ENCODE assay signal across 14 cellular contexts in the genomic region with DNA sequence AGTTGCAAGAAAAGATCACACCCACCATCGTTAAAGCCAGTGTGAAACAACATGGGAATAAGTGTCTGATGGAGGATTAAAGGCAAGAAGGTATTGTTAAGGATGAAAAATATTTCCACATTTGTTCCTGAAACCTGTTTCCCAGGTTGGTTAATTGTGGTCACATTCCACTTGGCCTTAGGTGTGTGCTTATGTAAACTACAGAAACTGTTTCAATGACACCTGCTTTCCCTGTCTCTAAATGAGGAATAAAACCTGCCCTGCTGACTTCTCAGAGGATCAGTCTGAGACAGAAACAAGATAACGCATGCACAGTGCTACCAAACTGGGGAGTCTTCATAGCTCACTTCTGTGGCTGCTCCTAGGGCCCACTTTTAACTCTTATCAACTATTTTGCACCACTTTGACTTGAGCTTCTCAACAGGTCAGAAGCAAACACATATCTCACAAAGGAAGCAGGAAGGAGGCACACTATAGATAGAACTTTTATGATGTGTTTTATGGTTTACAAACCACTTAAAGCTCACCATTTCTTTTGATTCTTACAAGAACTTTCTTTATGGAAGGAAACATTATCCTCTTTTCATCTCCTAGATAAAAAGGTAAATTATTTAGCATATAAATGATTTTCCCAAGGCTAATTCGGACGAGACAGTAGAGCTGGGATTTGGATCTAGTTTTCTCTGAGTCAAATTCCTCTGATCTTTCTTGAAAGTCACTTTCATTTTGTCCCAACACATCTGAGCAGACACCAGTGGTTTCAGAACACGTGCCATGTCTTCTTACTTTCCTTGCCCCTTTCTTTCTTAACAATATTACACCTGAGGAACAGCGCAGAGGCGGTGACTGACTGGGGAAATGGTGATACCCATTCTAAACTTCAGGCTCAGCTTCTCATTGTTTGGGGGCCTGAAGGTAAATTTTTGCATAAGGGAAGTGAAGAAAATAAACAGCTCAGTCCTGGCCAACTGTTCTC. TPM values are rescaled to one million over a fixed set of nuclear protein-coding genes. Genes with fewer than 3 reads are reported as not detected.
A peak's percentile ranks its signal among the peaks of the same experiment; 100 is the strongest.
DNase-seq lines count a peak whose midpoint lies in the region; ATAC-seq and TF ChIP-seq lines count a peak whose summit lies in the region.
"Had no signal": no experiment of that assay in that cellular context is flagged by ENCODE, and none has a peak within 500 bp of the region (broad histone marks: within the 10 kb centered on the region; RNA-seq: fewer than 3 reads in every experiment).

No MANE protein-coding gene starts in this region.

- H3K9ac ChIP-seq in PC-3 (ENCODE audit: low read length): no peak overlapping the region
- H3K9ac ChIP-seq: BLaER1 treated with 17β-estradiol and CSF1 and Interleukin-3, amounts not matched to agents 10 nM and 100 nM had no signal

- H3K79me2 ChIP-seq in PC-3 (ENCODE audit: low read length): no peaks in the 10 kb centered on the region

- intact Hi-C loops in PC-3 (cut with micrococcal nuclease): no loop called here
- intact Hi-C loops in upper lobe of right lung (cut with DNase I): no loop called here
- intact Hi-C loops in natural killer cell (cut with micrococcal nuclease): no loop called here

- CTCF ChIA-PET in PC-3 (lab: Charles Lee): interaction anchor here (0.7 kb wide), 1 partner anchor 26 kb away, joined by 3 read pairs; no protein-coding TSS in a partner anchor

- H3K27me3 ChIP-seq in PC-3 (ENCODE audit: low read length) (peaks cover under 1% of the 10 kb centered on the region; the same call in 1 of the 2 replicates), foreskin keratinocyte (no peaks in the 10 kb centered on the region), upper lobe of right lung (no peaks in the 10 kb centered on the region)
- H3K27me3 ChIP-seq: BLaER1 treated with 17β-estradiol and CSF1 and Interleukin-3, amounts not matched to agents 10 nM and 100 nM; SJCRH30 had no signal

- H3K4me1 ChIP-seq in PC-3 (ENCODE audit: insufficient read depth, low read length) (0 out of 2 replicates have a peak, but pooled peaks cover 6% of the 10 kb centered on the region), foreskin keratinocyte (no peaks in the 10 kb centered on the region), upper lobe of right lung (no peaks in the 10 kb centered on the region)
- H3K4me1 ChIP-seq: BLaER1 treated with 17β-estradiol and CSF1 and Interleukin-3, amounts not matched to agents 10 nM and 100 nM; SJCRH30 had no signal

- no peak for ATAC-seq in stimulated activated naive CD8-positive, alpha-beta T cell treated with anti-CD3 and anti-CD28 coated beads, Interleukin-15, Interleukin-2, amounts not matched to agents 100 U/mL and 50 U/mL, for 24 hours
- ATAC-seq in PC-3: peak; percentile 40; the same call in 1 of the 2 replicates
- peak; percentile 56 for ATAC-seq in foreskin keratinocyte
- peak; percentile 87 for ATAC-seq in upper lobe of right lung
- ATAC-seq in natural killer cell: no peak
- no peak for ATAC-seq in HG02840 (IDR thresholded peaks at IDR 0.05; ENCODE audit: low FRiP score, unreplicated experiment)
- ATAC-seq: K562 had no signal

- H3K27ac Mint-ChIP-seq in stimulated activated naive CD8-positive, alpha-beta T cell treated with anti-CD3 and anti-CD28 coated beads, Interleukin-15, Interleukin-2, amounts not matched to agents 100 ng/mL and 50 ng/mL, for 24 hours: peak overlapping the region; percentile 7
- H3K27ac Mint-ChIP-seq in natural killer cell: no peak overlapping the region

- H3K9me3 Mint-ChIP-seq in stimulated activated naive CD8-positive, alpha-beta T cell treated with anti-CD3 and anti-CD28 coated beads, Interleukin-15, Interleukin-2, amounts not matched to agents 100 ng/mL and 50 ng/mL, for 24 hours: peaks cover 13% of the 10 kb centered on the region
- no peaks in the 10 kb centered on the region for H3K9me3 Mint-ChIP-seq in natural killer cell

- no peak for DNase-seq in stimulated activated naive CD8-positive, alpha-beta T cell treated with anti-CD3 and anti-CD28 coated beads, Interleukin-15, Interleukin-2, amounts not matched to agents 100 U/mL and 50 U/mL, for 24 hours
- peak; percentile 22 for DNase-seq in PC-3
- peak; percentile 58 to 61 for DNase-seq in foreskin keratinocyte
- no peak for DNase-seq in upper lobe of right lung
- DNase-seq in stimulated activated CD4-positive, alpha-beta T cell treated with anti-CD3 and anti-CD28 coated beads, Interleukin-4, amount 100 ng/mL, for 1 hour: no peak
- no peak for DNase-seq in natural killer cell
- DNase-seq: NCI-H446, right cardiac atrium, SJCRH30, substantia nigra had no signal

- no peaks in the 10 kb centered on the region for H4K20me1 ChIP-seq in PC-3 (ENCODE audit: low read length)
- H4K20me1 ChIP-seq: BLaER1 treated with 17β-estradiol and CSF1 and Interleukin-3, amounts not matched to agents 10 nM and 100 nM had no signal

- POLR2A ChIA-PET in PC-3 (lab: Charles Lee; ENCODE audit: unreplicated experiment): no interaction called here

- H3K4me2 ChIP-seq in PC-3 (ENCODE audit: low read length): no peak overlapping the region
- H3K4me2 ChIP-seq: BLaER1 treated with 17β-estradiol and CSF1 and Interleukin-3, amounts not matched to agents 10 nM and 100 nM had no signal

- H3K27ac ChIP-seq in PC-3 (ENCODE audit: low read length) (no peak overlapping the region), foreskin keratinocyte (no peak overlapping the region), upper lobe of right lung (peak overlapping the region; percentile 63)
- H3K27ac ChIP-seq: BLaER1 treated with 17β-estradiol and CSF1 and Interleukin-3, amounts not matched to agents 10 nM and 100 nM; SJCRH30 had no signal

- TF ChIP-seq CTCF in PC-3 (conservative IDR thresholded peaks at IDR 0.05; ENCODE audit: low read depth, low read length): no peak
- TF ChIP-seq CTCF in foreskin keratinocyte (conservative IDR thresholded peaks at IDR 0.05): no peak
- no peak for TF ChIP-seq CTCF in upper lobe of right lung (IDR thresholded peaks at IDR 0.05)
- TF ChIP-seq CTCF in natural killer cell (IDR thresholded peaks at IDR 0.05): no peak

- no peaks in the 10 kb centered on the region for H3F3A ChIP-seq in PC-3 (ENCODE audit: low read length, unreplicated experiment)

- H3K27me3 Mint-ChIP-seq in stimulated activated naive CD8-positive, alpha-beta T cell treated with anti-CD3 and anti-CD28 coated beads, Interleukin-15, Interleukin-2, amounts not matched to agents 100 ng/mL and 50 ng/mL, for 24 hours: peaks cover 3% of the 10 kb centered on the region
- peaks cover 0 to 10% of the 10 kb centered on the region in 2 donors for H3K27me3 Mint-ChIP-seq in natural killer cell (ENCODE audit: low read depth in 2 of 2)

- H3K36me3 ChIP-seq in PC-3 (ENCODE audit: low read depth, low read length) (no peaks in the 10 kb centered on the region), upper lobe of right lung (no peaks in the 10 kb centered on the region)
- H3K36me3 ChIP-seq: BLaER1 treated with 17β-estradiol and CSF1 and Interleukin-3, amounts not matched to agents 10 nM and 100 nM; SJCRH30 had no signal

- H2AFZ ChIP-seq in PC-3 (ENCODE audit: low read length): no peak overlapping the region

- peaks cover 14% of the 10 kb centered on the region for H3K4me1 Mint-ChIP-seq in stimulated activated naive CD8-positive, alpha-beta T cell treated with anti-CD3 and anti-CD28 coated beads, Interleukin-15, Interleukin-2, amounts not matched to agents 100 ng/mL and 50 ng/mL, for 24 hours (ENCODE audit: low read depth)
- no peaks in the 10 kb centered on the region for H3K4me1 Mint-ChIP-seq in natural killer cell

- H3K36me3 Mint-ChIP-seq in stimulated activated naive CD8-positive, alpha-beta T cell treated with anti-CD3 and anti-CD28 coated beads, Interleukin-15, Interleukin-2, amounts not matched to agents 100 ng/mL and 50 ng/mL, for 24 hours (ENCODE audit: low read depth): peaks cover 6% of the 10 kb centered on the region
- H3K36me3 Mint-ChIP-seq in natural killer cell: no peaks in the 10 kb centered on the region

- no peaks in the 10 kb centered on the region for H3K9me2 ChIP-seq in PC-3 (replicated peaks; ENCODE audit: low read length)

- BruUV-seq in PC-3 (replicated peaks; lab: Mats Ljungman, UMichigan): no TSS peak

- no peak overlapping the region for H3K4me3 Mint-ChIP-seq in stimulated activated naive CD8-positive, alpha-beta T cell treated with anti-CD3 and anti-CD28 coated beads, Interleukin-15, Interleukin-2, amounts not matched to agents 100 ng/mL and 50 ng/mL, for 24 hours
- H3K4me3 Mint-ChIP-seq in natural killer cell: no peak overlapping the region

- H3K9me3 ChIP-seq in PC-3 (ENCODE audit: low read length) (no peaks in the 10 kb centered on the region), upper lobe of right lung (no peaks in the 10 kb centered on the region)
- H3K9me3 ChIP-seq: SJCRH30 had no signal

- H3K4me3 ChIP-seq in PC-3 (ENCODE audit: low read length): no peak overlapping the region
- H3K4me3 ChIP-seq in upper lobe of right lung: no peak overlapping the region
- H3K4me3 ChIP-seq: BLaER1 treated with 17β-estradiol and CSF1 and Interleukin-3, amounts not matched to agents 10 nM and 100 nM; K562; SJCRH30 had no signal

RNA-seq across cellular contexts. Expression of gene CYP2J2, which starts 33.4 kb away (rescaled TPM):
- total RNA-seq in PC-3 (2014; rRNA removed) (0.44 and 0.75 TPM in 2 replicates), foreskin keratinocyte (8.2 and 8.5 TPM in 2 replicates), upper lobe of right lung (1.4 TPM), natural killer cell (under 1 TPM in 2 of 3 donors, not detected in 1; 0.20 to 0.21 TPM)
- polyA plus RNA-seq in foreskin keratinocyte: 5.9 and 6.9 TPM in 2 replicates
- total RNA-seq: K562 had no signal
- polyA plus RNA-seq: K562 had no signal

Comparison
In these comparisons a context has a peak if more than half of its experiments do, and no peak if none do; other contexts are left out.
1. ATAC-seq: peak in PC-3 (single experiment), foreskin keratinocyte (single experiment) and upper lobe of right lung (single experiment); none in stimulated activated naive CD8-positive, alpha-beta T cell treated with anti-CD3 and anti-CD28 coated beads, Interleukin-15, Interleukin-2, amounts not matched to agents 100 U/mL and 50 U/mL, for 24 hours (single experiment), natural killer cell (0 of 3) and HG02840 (single experiment).
2. DNase-seq: peak in PC-3 (single experiment) and foreskin keratinocyte (2 of 2); none in stimulated activated naive CD8-positive, alpha-beta T cell treated with anti-CD3 and anti-CD28 coated beads, Interleukin-15, Interleukin-2, amounts not matched to agents 100 U/mL and 50 U/mL, for 24 hours (single experiment), upper lobe of right lung (single experiment), stimulated activated CD4-positive, alpha-beta T cell treated with anti-CD3 and anti-CD28 coated beads, Interleukin-4, amount 100 ng/mL, for 1 hour (single experiment) and natural killer cell (single experiment).